In the genomic region with DNA sequence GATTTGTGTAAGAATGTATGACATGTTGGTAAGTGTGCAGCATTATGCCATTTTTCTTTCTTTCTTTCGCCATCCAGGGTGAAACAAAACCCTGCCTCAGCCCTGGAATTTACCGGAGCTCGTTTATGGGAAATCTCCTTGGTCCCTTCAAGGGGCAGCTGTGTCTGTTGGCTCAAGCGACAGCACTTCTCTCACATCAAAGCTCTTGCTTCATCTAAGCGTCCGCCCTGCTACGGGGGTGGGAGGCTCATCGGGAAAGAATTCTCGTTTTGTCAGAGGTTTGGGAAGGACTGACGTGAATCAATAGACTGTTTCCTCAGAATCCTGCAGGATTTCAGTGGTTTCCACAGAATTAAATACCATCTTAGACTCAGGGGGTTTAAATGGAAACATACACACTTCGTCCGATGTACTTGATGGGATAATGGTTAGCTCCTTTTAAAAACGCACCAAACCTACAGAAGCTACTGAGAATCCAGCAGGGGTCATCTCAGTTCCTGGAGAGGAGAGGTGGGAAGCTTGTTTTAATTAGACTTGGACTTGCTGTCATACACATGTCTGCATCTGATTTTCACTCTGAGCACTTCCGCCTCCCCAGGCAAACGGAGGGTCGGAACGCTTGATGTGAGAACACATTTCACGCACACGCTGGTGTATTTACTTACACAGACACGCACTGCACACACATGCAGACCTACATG, we compare ENCODE assay signal across 22 cellular contexts.
DNase-seq lines count a peak whose midpoint lies in the region; ATAC-seq and TF ChIP-seq lines count a peak whose summit lies in the region.
"Had no signal": no experiment of that assay in that cellular context is flagged by ENCODE, and none has a peak within 500 bp of the region (broad histone marks: within the 10 kb centered on the region; RNA-seq: fewer than 3 reads in every experiment).

No MANE protein-coding gene starts in this region.

- ATAC-seq in lung (ENCODE audit: insufficient read depth, low FRiP score): peak; percentile 15
- ATAC-seq: left lobe of liver, right cardiac atrium had no signal

- H3K27ac ChIP-seq in lung (ENCODE audit: low read depth in 1 of 2, low read length in 1 of 2) (no peak overlapping the region), transverse colon (no peak overlapping the region)
- H3K27ac ChIP-seq: HL-60, stomach had no signal

- H3K4me1 ChIP-seq in lung (ENCODE audit: control insufficient read depth in 2 of 2, insufficient read depth in 2 of 2, low read length in 2 of 2) (no peaks in the 10 kb centered on the region), transverse colon (peaks cover 0 to 2% (median 0%) of the 10 kb centered on the region in 4 donors)

- H3K4me3 ChIP-seq in lung: no peak overlapping the region
- H3K4me3 ChIP-seq in transverse colon: no peak overlapping the region
- H3K4me3 ChIP-seq: stomach, vagina had no signal

- H3K36me3 ChIP-seq in lung (ENCODE audit: control insufficient read depth in 2 of 2, insufficient read depth in 2 of 2, low read length in 2 of 2) (no peaks in the 10 kb centered on the region), transverse colon (no peaks in the 10 kb centered on the region)
- H3K36me3 ChIP-seq: stomach, vagina had no signal

- H3K27me3 ChIP-seq in lung (ENCODE audit: control insufficient read depth, insufficient read depth): no peaks in the 10 kb centered on the region
- peaks cover 5% of the 10 kb centered on the region for H3K27me3 ChIP-seq in transverse colon
- H3K27me3 ChIP-seq: stomach, vagina had no signal

- H3K9me3 ChIP-seq in lung (ENCODE audit: control insufficient read depth in 2 of 2, insufficient read depth in 1 of 2, low read length in 1 of 2) (peaks cover 0 to 15% of the 10 kb centered on the region in 2 donors), transverse colon (peaks cover 4 to 11% of the 10 kb centered on the region in 2 donors)
- H3K9me3 ChIP-seq: vagina had no signal

- in situ Hi-C loops in transverse colon (cut with MboI; ENCODE audit: low pct_ligation_motif_present in 1 of 4, low pct_unique_long_range_greater_than_20kb in 1 of 4, low sequenced_read_pairs in 3 of 4): no loop called here

- TF ChIP-seq EP300 in transverse colon (IDR thresholded peaks at IDR 0.05; ENCODE audit: low read depth): no peak

- TF ChIP-seq CTCF in lung (IDR thresholded peaks at IDR 0.05; ENCODE audit: control extremely low read depth, extremely low read depth) (no peak), transverse colon (IDR thresholded peaks at IDR 0.05) (no peak)

- intact Hi-C loops in transverse colon (cut with DNase I; ENCODE audit: low total_unique reads): no loop called here

- WGBS in lung, 2 donors: 80 to 84% methylated on average over 20 of the region's 20 CpGs
- 81 to 89% methylated on average over 10 to 20 of the region's 20 CpGs for WGBS in transverse colon (ENCODE audit: low coverage in 1 of 2), 2 donors

- DNase-seq in GM04503 (ENCODE audit: low read depth) (peak; percentile 83), dedifferentiated amniotic fluid mesenchymal stem cell (ENCODE audit: extremely low spot score) (peak; percentile 68), lung (ENCODE audit: low spot score) (peak; percentile 32), transverse colon (no peak), NCI-H2227 (lab: John Stamatoyannopoulos, UW; ENCODE audit: unreplicated experiment) (no peak), GF-D8 (lab: John Stamatoyannopoulos, UW) (no peak), T-helper 9 cell (no peak)
- DNase-seq: activated CD4-positive, alpha-beta T cell treated with anti-CD3 and anti-CD28 coated beads, Interleukin-2, amount 10 ng/mL, durations not matched to agents 7 days and 5 days; activated CD8-positive, alpha-beta memory T cell treated with anti-CD3 and anti-CD28 coated beads, Interleukin-2, amount 50 U/mL, for 4 hours; activated gamma-delta T cell; anterior cingulate cortex; DMS53; GOT3; NCI-H2029 treated with DMSO at 0.1 percent for 48 hours; NCI-H446 treated with DMSO at 0.1 percent for 48 hours; right cardiac atrium; stimulated activated CD4-positive, alpha-beta T cell treated with anti-CD3 and anti-CD28 coated beads, Interleukin-2, amount 100 ng/mL, for 24 hours; stomach; SW 1271 had no signal

- no peak for TF ChIP-seq POLR2A in transverse colon (IDR thresholded peaks at IDR 0.05)

Comparison
In these comparisons a context has a peak if more than half of its experiments do, and no peak if none do; other contexts are left out.
1. DNase-seq: peak in GM04503 (single experiment), dedifferentiated amniotic fluid mesenchymal stem cell (single experiment) and lung (single experiment); none in transverse colon (single experiment), NCI-H2227 (single experiment), GF-D8 (single experiment) and T-helper 9 cell (single experiment).